Comparison of ENCODE assay signal across 24 cellular contexts in the genomic region with DNA sequence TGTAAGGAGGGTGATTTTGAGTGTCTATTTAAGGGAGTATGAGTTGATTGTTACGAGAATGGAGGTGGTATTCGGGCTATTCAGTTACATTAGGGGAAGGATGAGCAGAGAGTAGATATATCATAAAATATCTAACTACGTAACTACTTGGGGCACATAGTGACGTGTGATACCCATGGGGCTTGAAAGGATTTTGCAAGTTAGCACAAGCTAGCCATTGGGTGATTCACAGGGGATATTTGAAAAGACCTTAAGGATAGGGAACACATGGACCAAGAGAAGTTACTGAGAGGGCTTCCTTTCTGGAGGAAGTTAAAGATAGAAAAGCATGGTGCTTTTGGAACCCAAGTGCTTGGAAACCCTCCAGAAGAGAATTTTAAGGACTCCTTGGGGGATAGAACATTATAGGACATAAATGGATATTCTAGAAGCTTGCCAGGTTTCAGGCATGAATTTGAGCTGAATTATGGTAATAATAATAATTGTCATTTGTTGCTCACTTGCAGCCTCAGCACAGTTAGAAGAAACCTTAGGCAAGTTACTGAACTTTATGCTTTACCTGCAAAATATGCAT.
"Had no signal": no experiment of that assay in that cellular context is flagged by ENCODE, and none has a peak within 500 bp of the region (broad histone marks: within the 10 kb centered on the region; RNA-seq: fewer than 3 reads in every experiment).

No MANE protein-coding gene starts in this region.

- ATAC-seq: activated CD8-positive, alpha-beta memory T cell treated with anti-CD3 and anti-CD28 coated beads, Interleukin-2, amount 10 ng/mL, durations not matched to agents 7 days and 5 days; activated CD8-positive, alpha-beta T cell treated with anti-CD3 and anti-CD28 coated beads, Interleukin-2, amount 10 ng/mL, durations not matched to agents 7 days and 5 days; body of pancreas; heart right ventricle; left lung; lower lobe of right lung; mucosa of descending colon; psoas muscle; WTC11 had no signal

- H3K4me3 ChIP-seq: body of pancreas, coronary artery, dorsolateral prefrontal cortex, heart right ventricle, left lung, lower lobe of right lung, mucosa of descending colon, psoas muscle, sigmoid colon, smooth muscle cell, suprapubic skin, tibial artery had no signal

- H3K4me2 ChIP-seq: smooth muscle cell had no signal

- DNase-seq: activated CD8-positive, alpha-beta memory T cell treated with anti-CD3 and anti-CD28 coated beads, Interleukin-2, amount 10 ng/mL, durations not matched to agents 7 days and 5 days; activated CD8-positive, alpha-beta T cell treated with anti-CD3 and anti-CD28 coated beads, Interleukin-2, amount 10 ng/mL, durations not matched to agents 7 days and 5 days; activated T-cell treated with anti-CD3 and anti-CD28 coated beads, Interleukin-2, amount 50 U/mL, for 48 hours; anterior cingulate cortex; body of pancreas; dorsolateral prefrontal cortex; effector memory CD4-positive, alpha-beta T cell; erythroblast; foreskin melanocyte; heart right ventricle; lower lobe of right lung; mesendoderm; mucosa of descending colon; psoas muscle; sigmoid colon; stimulated activated CD4-positive, alpha-beta T cell treated with anti-CD3 and anti-CD28 coated beads, Interleukin-1b, Interleukin-23, amount 100 ng/mL, for 48 hours; stimulated activated naive CD4-positive, alpha-beta T cell; T-helper 2 cell; tibial artery had no signal

- H3K27ac ChIP-seq: body of pancreas, coronary artery, dorsolateral prefrontal cortex, heart right ventricle, left lung, lower lobe of right lung, psoas muscle, suprapubic skin had no signal

- H3K9me3 ChIP-seq: body of pancreas, heart right ventricle, left lung, lower lobe of right lung, mucosa of descending colon, psoas muscle, sigmoid colon, suprapubic skin, tibial artery had no signal

- H3K36me3 ChIP-seq: heart right ventricle, left lung, lower lobe of right lung, sigmoid colon, suprapubic skin, tibial artery had no signal

- H3K27me3 ChIP-seq: body of pancreas, dorsolateral prefrontal cortex, heart right ventricle, left lung, sigmoid colon, suprapubic skin, tibial artery had no signal
